In the genomic region with DNA sequence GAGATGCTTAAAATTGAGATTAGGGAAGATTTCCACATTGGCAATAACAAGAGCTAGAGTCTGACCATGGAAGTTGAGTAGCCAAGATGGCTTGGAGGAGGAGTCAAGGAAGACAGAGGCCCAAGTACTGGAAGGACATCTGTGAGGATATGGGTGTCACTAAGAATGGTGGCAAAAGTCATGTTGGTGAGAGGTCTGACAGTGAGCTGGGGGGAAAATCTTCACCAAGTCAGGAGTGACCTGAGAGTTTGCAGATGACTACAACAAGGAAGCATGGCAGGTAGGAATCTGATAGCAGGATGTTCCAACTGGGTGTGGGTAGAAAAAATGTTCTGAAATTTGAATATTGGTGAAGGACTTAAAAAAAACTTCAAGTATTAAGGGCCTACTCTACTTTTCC, we compare ENCODE assay signal across 9 cellular contexts.
"Had no signal": no experiment of that assay in that cellular context is flagged by ENCODE, and none has a peak within 500 bp of the region (broad histone marks: within the 10 kb centered on the region; RNA-seq: fewer than 3 reads in every experiment).

No MANE protein-coding gene starts in this region.

- DNase-seq: H7, HFFc6, KG1 had no signal

- ATAC-seq: GM23338, HCT116, HepG2, K562 had no signal

- H3K4me3 ChIP-seq: GM23338, HAP-1, K562 had no signal

- H3K9me3 Mint-ChIP-seq: GM23338 had no signal

- H3K9me3 ChIP-seq: HAP-1 had no signal

- H3K4me2 ChIP-seq: GM23338 had no signal

- H3K36me3 ChIP-seq: HAP-1 had no signal

- H3K27ac ChIP-seq: HL-60 had no signal

- H3K4me3 Mint-ChIP-seq: GM23338, HFFc6 had no signal

- H3K27ac Mint-ChIP-seq: GM23338, HFFc6 had no signal

- FAIRE-seq: HepG2, K562 had no signal

- H2AFZ ChIP-seq: GM23338 had no signal
